21 cellular contexts compared by ENCODE assay signal in genomic region chr1:209425959-209426358, GRCh38.
"Had no signal": no experiment of that assay in that cellular context is flagged by ENCODE, and none has a peak within 500 bp of the region (broad histone marks: within the 10 kb centered on the region; RNA-seq: fewer than 3 reads in every experiment).

No MANE protein-coding gene starts in this region.

- FAIRE-seq: endometrium, kidney had no signal

- H3K27me3 ChIP-seq: ovary had no signal

- H3K27ac ChIP-seq: heart right ventricle, left ventricle myocardium inferior, neutrophil, ovary, prostate gland, VCaP had no signal

- ATAC-seq: activated CD4-positive, CD25-positive, alpha-beta regulatory T cell treated with anti-CD3 and anti-CD28 coated beads, Interleukin-2, amount 50 U/mL, for 24 hours; activated T-helper 17 cell treated with anti-CD3 and anti-CD28 coated beads, Interleukin-2, amount 50 U/mL, for 72 hours; heart right ventricle; naive thymus-derived CD8-positive, alpha-beta T cell; stimulated activated naive B cell treated with anti-CD40 and anti-IgM and Interleukin-4, amounts not matched to agents 10 μg/mL and 1 μg/mL and 100 μg/mL, for 72 hours had no signal

- H3K27ac Mint-ChIP-seq: activated T-cell treated with anti-CD3 and anti-CD28 coated beads, Interleukin-2, amount 50 U/mL, for 24 hours; activated T-helper 17 cell treated with anti-CD3 and anti-CD28 coated beads, Interleukin-2, amount 50 U/mL, for 72 hours; stimulated activated naive B cell treated with anti-CD40 and anti-IgM and Interleukin-4, amounts not matched to agents 10 μg/mL and 1 μg/mL and 100 μg/mL, for 72 hours had no signal

- H3K4me1 Mint-ChIP-seq: activated T-helper 17 cell treated with anti-CD3 and anti-CD28 coated beads, Interleukin-2, amount 50 U/mL, for 72 hours; stimulated activated naive B cell treated with anti-CD40 and anti-IgM and Interleukin-4, amounts not matched to agents 10 μg/mL and 1 μg/mL and 100 μg/mL, for 72 hours had no signal

- H3K4me3 ChIP-seq: heart right ventricle, left ventricle myocardium inferior, ovary, prostate gland had no signal

- DNase-seq: activated CD4-positive, alpha-beta T cell treated with anti-CD3 and anti-CD28 coated beads, Interleukin-2, amount 50 U/mL, for 1 hour; activated CD8-positive, alpha-beta memory T cell treated with anti-CD3 and anti-CD28 coated beads for 24 hours; activated CD8-positive, alpha-beta memory T cell treated with anti-CD3 and anti-CD28 coated beads, Interleukin-2, amount 50 U/mL, for 4 hours; activated T-cell treated with anti-CD3 and anti-CD28 coated beads, Interleukin-2, amount 50 U/mL, for 24 hours; amygdala; cerebellar nuclear complex; heart right ventricle; kidney; left ventricle myocardium inferior; naive thymus-derived CD8-positive, alpha-beta T cell; ovary; stimulated activated CD4-positive, alpha-beta T cell treated with anti-CD3 and anti-CD28 coated beads, Interleukin-2, amount 100 ng/mL, for 48 hours; stimulated activated CD8-positive, alpha-beta memory T cell treated with anti-CD3 and anti-CD28 coated beads, Interleukin-4, amount 100 ng/mL, for 48 hours; stimulated activated naive B cell treated with anti-CD40 and anti-IgM and Interleukin-4, amounts not matched to agents 10 μg/mL and 1 μg/mL and 100 μg/mL, for 72 hours had no signal

- H3K4me3 Mint-ChIP-seq: activated T-cell treated with anti-CD3 and anti-CD28 coated beads, Interleukin-2, amount 50 U/mL, for 24 hours; activated T-helper 17 cell treated with anti-CD3 and anti-CD28 coated beads, Interleukin-2, amount 50 U/mL, for 72 hours; mesothelial cell of epicardium; naive thymus-derived CD8-positive, alpha-beta T cell; stimulated activated naive B cell treated with anti-CD40 and anti-IgM and Interleukin-4, amounts not matched to agents 10 μg/mL and 1 μg/mL and 100 μg/mL, for 72 hours had no signal

- H3K9me3 Mint-ChIP-seq: activated T-cell treated with anti-CD3 and anti-CD28 coated beads, Interleukin-2, amount 50 U/mL, for 24 hours; activated T-helper 17 cell treated with anti-CD3 and anti-CD28 coated beads, Interleukin-2, amount 50 U/mL, for 72 hours; mesothelial cell of epicardium; naive thymus-derived CD8-positive, alpha-beta T cell; stimulated activated naive B cell treated with anti-CD40 and anti-IgM and Interleukin-4, amounts not matched to agents 10 μg/mL and 1 μg/mL and 100 μg/mL, for 72 hours had no signal

- H3K36me3 ChIP-seq: heart right ventricle, left ventricle myocardium inferior, neutrophil, ovary, prostate gland had no signal

- H3K4me1 ChIP-seq: heart right ventricle, left ventricle myocardium inferior, prostate gland had no signal

- H3K9me3 ChIP-seq: heart right ventricle, left ventricle myocardium inferior, neutrophil, ovary, prostate gland had no signal

- H3K36me3 Mint-ChIP-seq: mesothelial cell of epicardium; naive thymus-derived CD8-positive, alpha-beta T cell; stimulated activated naive B cell treated with anti-CD40 and anti-IgM and Interleukin-4, amounts not matched to agents 10 μg/mL and 1 μg/mL and 100 μg/mL, for 72 hours had no signal
